In genomic region chr2:178350051-178350450, GRCh38 we compare ENCODE assay signal across 1 cellular context.
TF ChIP-seq lines count a peak whose summit lies in the region.

No MANE protein-coding gene starts in this region.

TF ChIP-seq in HepG2, 621 proteins besides CTCF, POLR2A, EP300 and RAD21:
- TF ChIP-seq MEF2D (CRISPR knock-in tag; IDR thresholded peaks at IDR 0.05): no peak
- TF ChIP-seq SMAD9 (CRISPR knock-in tag; IDR thresholded peaks at IDR 0.05): no peak
- no peak for TF ChIP-seq SP5 (CRISPR knock-in tag; IDR thresholded peaks at IDR 0.05; ENCODE audit: borderline replicate concordance, low read depth)
- TF ChIP-seq KAT8 (CRISPR knock-in tag; IDR thresholded peaks at IDR 0.05): no peak
- TF ChIP-seq JARID2 (CRISPR knock-in tag; IDR thresholded peaks at IDR 0.05; ENCODE audit: insufficient replicate concordance): no peak
- no peak for TF ChIP-seq ELK4 (CRISPR knock-in tag; IDR thresholded peaks at IDR 0.05; ENCODE audit: borderline replicate concordance)
- no peak for TF ChIP-seq FOXO1 (CRISPR knock-in tag; IDR thresholded peaks at IDR 0.05)
- no peak for TF ChIP-seq SP140L (CRISPR knock-in tag; IDR thresholded peaks at IDR 0.05; ENCODE audit: borderline replicate concordance)
- no peak for TF ChIP-seq ZNF775 (CRISPR knock-in tag; IDR thresholded peaks at IDR 0.05; ENCODE audit: borderline replicate concordance)
- no peak for TF ChIP-seq TIGD3 (CRISPR knock-in tag; IDR thresholded peaks at IDR 0.05; ENCODE audit: borderline replicate concordance)
- TF ChIP-seq ZNF496 (CRISPR knock-in tag; IDR thresholded peaks at IDR 0.05; ENCODE audit: insufficient replicate concordance): no peak
- TF ChIP-seq ZNF142 (CRISPR knock-in tag; IDR thresholded peaks at IDR 0.05): no peak
- no peak for TF ChIP-seq KAT7 (CRISPR knock-in tag; IDR thresholded peaks at IDR 0.05; ENCODE audit: borderline replicate concordance)
- TF ChIP-seq POLR2AphosphoS5 (IDR thresholded peaks at IDR 0.05; ENCODE audit: low read depth, low read length): no peak
- no peak for TF ChIP-seq HHEX (CRISPR knock-in tag; IDR thresholded peaks at IDR 0.05)
- no peak for TF ChIP-seq ZNF34 (CRISPR knock-in tag; IDR thresholded peaks at IDR 0.05; ENCODE audit: borderline replicate concordance)
- TF ChIP-seq ZBTB10 (CRISPR knock-in tag; IDR thresholded peaks at IDR 0.05; ENCODE audit: borderline replicate concordance): no peak
- TF ChIP-seq SATB2 (CRISPR knock-in tag; IDR thresholded peaks at IDR 0.05): no peak
